ENCODE assay signal across 7 cellular contexts in genomic region chr1:243473281-243474210, GRCh38.
A peak's percentile ranks its signal among the peaks of the same experiment; 100 is the strongest.
DNase-seq lines count a peak whose midpoint lies in the region; ATAC-seq and TF ChIP-seq lines count a peak whose summit lies in the region.

No MANE protein-coding gene starts in this region.

- no peak for ATAC-seq in WTC11
- ATAC-seq in GM18861 (IDR thresholded peaks at IDR 0.05; ENCODE audit: unreplicated experiment): no peak

- DNase-seq in GM20000 (ENCODE audit: low spot score) (peak; percentile 45), WTC11 (ENCODE audit: low spot score) (no peak), right atrium auricular region (ENCODE audit: low spot score) (no peak), posterior cingulate gyrus (no peak), SK-N-DZ (ENCODE audit: low spot score) (no peak)

- H3K36me3 ChIP-seq in right atrium auricular region: no peaks in the 10 kb centered on the region

- no peak for TF ChIP-seq CTCF in GM20000 (IDR thresholded peaks at IDR 0.05; ENCODE audit: extremely low read depth, missing control alignments)
- TF ChIP-seq CTCF in WTC11 (IDR thresholded peaks at IDR 0.05): no peak
- no peak for TF ChIP-seq CTCF in right atrium auricular region (IDR thresholded peaks at IDR 0.05)

- no peaks in the 10 kb centered on the region for H3K9me3 ChIP-seq in right atrium auricular region

- CTCF ChIA-PET in WTC11 (lab: Charles Lee): interaction anchor here (0.9 kb wide), 1 partner anchor 18 kb away, joined by 3 read pairs; no protein-coding TSS in a partner anchor

- intact Hi-C loops in posterior cingulate gyrus (cut with DNase I): loop anchor here (2.0 kb wide), 1 partner anchor 129 kb away; no protein-coding TSS in a partner anchor

- H3K36me3 Mint-ChIP-seq in WTC11: no peaks in the 10 kb centered on the region

- H3K4me3 ChIP-seq in right atrium auricular region (peak overlapping the region; percentile 9 to 39), skin epidermis (peak overlapping the region in 5 of 7 experiments; percentile 7 to 34 (median 18))

- H3K27ac ChIP-seq in right atrium auricular region: peak overlapping the region in 1 of 2 donors; percentile 22
- peak overlapping the region in 18 of 21 experiments; percentile 3 to 78 (median 60) for H3K27ac ChIP-seq in skin epidermis

- no peaks in the 10 kb centered on the region for H3K9me3 Mint-ChIP-seq in WTC11

- H3K4me3 Mint-ChIP-seq in WTC11: peak overlapping the region; percentile 13

- no peaks in the 10 kb centered on the region for H3K27me3 ChIP-seq in right atrium auricular region

- peak overlapping the region; percentile 11; the same call in 1 of the 2 replicates for H3K27ac Mint-ChIP-seq in WTC11

- peaks cover 66% of the 10 kb centered on the region for H3K4me1 Mint-ChIP-seq in WTC11

- H3K4me1 ChIP-seq in right atrium auricular region: peaks cover 0 to 12% of the 10 kb centered on the region in 2 donors

- POLR2A ChIA-PET in WTC11 (lab: Charles Lee): no interaction called here

- no peaks in the 10 kb centered on the region for H3K27me3 Mint-ChIP-seq in WTC11 (ENCODE audit: low read depth)

TF ChIP-seq in WTC11, 78 proteins besides CTCF, POLR2A, EP300 and RAD21:
- no peak for TF ChIP-seq ZNF512 (CRISPR knock-in tag; IDR thresholded peaks at IDR 0.05; ENCODE audit: borderline replicate concordance)
TF ChIP-seq in WTC11: peak in this region for 0.
